Comparison of ENCODE assay signal across 9 cellular contexts in the genomic region with DNA sequence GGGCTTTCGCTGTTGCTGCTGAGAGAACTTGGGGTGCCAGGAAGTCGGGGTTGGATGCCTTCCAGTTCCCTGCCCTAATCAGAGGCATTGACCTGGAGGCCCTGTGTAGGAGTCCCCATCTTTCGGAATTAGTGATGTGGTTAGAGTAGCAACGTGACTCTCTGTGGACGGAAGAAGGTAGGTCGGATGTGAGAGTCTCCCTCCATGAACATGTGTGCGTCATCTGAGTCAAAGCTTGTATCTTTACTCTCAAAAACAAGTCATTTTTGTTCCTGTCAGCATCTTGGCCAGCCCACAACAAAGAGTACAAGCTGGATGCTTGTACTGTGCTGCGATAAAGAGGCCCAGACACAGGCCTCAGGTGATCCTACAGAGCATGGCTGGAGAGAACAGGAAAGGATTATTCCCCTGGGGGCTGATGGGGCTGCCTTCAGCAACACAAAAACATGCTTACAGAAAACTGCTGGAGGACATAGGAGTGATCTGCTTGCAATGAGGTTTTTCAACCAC. TPM values are rescaled to one million over a fixed set of nuclear protein-coding genes. Genes with fewer than 3 reads are reported as not detected.
DNase-seq lines count a peak whose midpoint lies in the region; ATAC-seq and TF ChIP-seq lines count a peak whose summit lies in the region.
"Had no signal": no experiment of that assay in that cellular context is flagged by ENCODE, and none has a peak within 500 bp of the region (broad histone marks: within the 10 kb centered on the region; RNA-seq: fewer than 3 reads in every experiment).

No MANE protein-coding gene starts in this region.

- peak overlapping the region; percentile 26 to 88 (median 57) for H3K27ac ChIP-seq in spleen

- DNase-seq in activated CD8-positive, alpha-beta memory T cell treated with anti-CD3 and anti-CD28 coated beads for 24 hours = peak; percentile 86
- DNase-seq in spleen (no peak), NCI-H2196 (lab: John Stamatoyannopoulos, UW; ENCODE audit: unreplicated experiment) (no peak), DMS 273 treated with DMSO at 0.1 percent for 48 hours (lab: John Stamatoyannopoulos, UW) (no peak), NCI-H1436 treated with DMSO at 0.1 percent for 48 hours (lab: John Stamatoyannopoulos, UW) (no peak), NCI-H2081 treated with DMSO at 0.1 percent for 48 hours (lab: John Stamatoyannopoulos, UW) (no peak)

- no peaks in the 10 kb centered on the region for H3K9me3 ChIP-seq in spleen

- no peak overlapping the region for H3K4me3 ChIP-seq in spleen

- 66 to 87% (median 75%) methylated on average over 8 of the region's 8 CpGs for WGBS in spleen, 5 donors

- no peaks in the 10 kb centered on the region for H3K27me3 ChIP-seq in spleen (replicated peaks in 1 of 7)

- peaks cover 0 to 31% (median 14%) of the 10 kb centered on the region in 6 donors for H3K4me1 ChIP-seq in spleen

- H3K36me3 ChIP-seq in spleen = no peaks in the 10 kb centered on the region

- intact Hi-C loops in spleen (cut with DNase I; ENCODE audit: low total_unique reads) = no loop called here

- TF ChIP-seq CTCF in spleen (IDR thresholded peaks at IDR 0.05 in 8 of 11, conservative IDR thresholded peaks at IDR 0.05 in 3 of 11) = no peak

- ATAC-seq in GM19351 (IDR thresholded peaks at IDR 0.05; ENCODE audit: unreplicated experiment) (peak; percentile 99), HG03175 (IDR thresholded peaks at IDR 0.05; ENCODE audit: unreplicated experiment) (peak; percentile 98)

- TF ChIP-seq POLR2A in spleen (IDR thresholded peaks at IDR 0.05) = no peak

RNA-seq across cellular contexts. Expression of gene IL10, which starts 31.0 kb away (rescaled TPM):
- total RNA-seq in spleen = 10 to 100 TPM in 1 of 7 donors, 1 to 10 TPM in 6; 3.0 to 23.2 (median 6.2) TPM
- polyA plus RNA-seq in spleen = 1 to 10 TPM; 3.8 to 5.7 (median 4.4) TPM
- total RNA-seq: fibroblast of villous mesenchyme had no signal

RNA-seq across cellular contexts. Expression of gene IL19, which starts 32.7 kb away (rescaled TPM):
- total RNA-seq in spleen = 1 to 10 TPM in 1 of 7 donors, not detected in 6; 2.2 TPM
- under 1 TPM in 2 of 3 donors, not detected in 1; 0.09 to 0.12 TPM for polyA plus RNA-seq in spleen
